In genomic region chr6:31765559-31765909, GRCh38 we compare ENCODE assay signal across 24 cellular contexts. TPM values are rescaled to one million over a fixed set of nuclear protein-coding genes. Genes with fewer than 3 reads are reported as not detected.
DNase-seq lines count a peak whose midpoint lies in the region; ATAC-seq and TF ChIP-seq lines count a peak whose summit lies in the region.
"Had no signal": no experiment of that assay in that cellular context is flagged by ENCODE, and none has a peak within 500 bp of the region (broad histone marks: within the 10 kb centered on the region; RNA-seq: fewer than 3 reads in every experiment).

No MANE protein-coding gene starts in this region.

- H3K27me3 ChIP-seq in DND-41 (ENCODE audit: insufficient read depth, low read length, poor library complexity) (no peaks in the 10 kb centered on the region), HUES6 (ENCODE audit: control insufficient read depth, insufficient read depth, low read length) (no peaks in the 10 kb centered on the region), duodenal mucosa (ENCODE audit: control insufficient read depth in 1 of 2, insufficient read depth in 2 of 2, low read length in 2 of 2) (no peaks in the 10 kb centered on the region)
- H3K27me3 ChIP-seq: BE2C, Peyer's patch, SJSA1 had no signal

- peak overlapping the region; percentile 78 for H3K27ac Mint-ChIP-seq in stimulated activated effector memory CD8-positive, alpha-beta T cell treated with anti-CD3 and anti-CD28 coated beads, Interleukin-12 subunit alpha, Interleukin-12 subunit beta, amount 100 ng/mL, for 72 hours
- H3K27ac Mint-ChIP-seq in mesothelial cell of epicardium: no peak overlapping the region
- peak overlapping the region in 1 of 2 donors; percentile 74 for H3K27ac Mint-ChIP-seq in activated naive CD4-positive, alpha-beta T cell treated with anti-CD3 and anti-CD28 coated beads, Interleukin-2, amount 50 U/mL, for 72 hours
- H3K27ac Mint-ChIP-seq: CD4-positive, alpha-beta T cell had no signal

- H3K27ac ChIP-seq in DND-41 (ENCODE audit: low read length): no peak overlapping the region
- no peak overlapping the region for H3K27ac ChIP-seq in HUES6 (ENCODE audit: low read depth, low read length)
- no peak overlapping the region for H3K27ac ChIP-seq in duodenal mucosa (ENCODE audit: low read depth, low read length)
- H3K27ac ChIP-seq: SJSA1 had no signal

- TF ChIP-seq CTCF in DND-41 (IDR thresholded peaks at IDR 0.05; ENCODE audit: borderline replicate concordance, extremely low read depth, low read length, poor library complexity, severe bottlenecking) (no peak), mesothelial cell of epicardium (IDR thresholded peaks at IDR 0.05; ENCODE audit: unreplicated experiment) (no peak)

- peaks cover 20% of the 10 kb centered on the region for H3K36me3 Mint-ChIP-seq in stimulated activated effector memory CD8-positive, alpha-beta T cell treated with anti-CD3 and anti-CD28 coated beads, Interleukin-12 subunit alpha, Interleukin-12 subunit beta, amount 100 ng/mL, for 72 hours
- no peaks in the 10 kb centered on the region for H3K36me3 Mint-ChIP-seq in mesothelial cell of epicardium
- peaks cover 14 to 16% of the 10 kb centered on the region in 2 donors for H3K36me3 Mint-ChIP-seq in activated naive CD4-positive, alpha-beta T cell treated with anti-CD3 and anti-CD28 coated beads, Interleukin-2, amount 50 U/mL, for 72 hours

- H3K9ac ChIP-seq in DND-41 (ENCODE audit: low read depth, low read length) (no peak overlapping the region), HUES6 (ENCODE audit: low read length) (no peak overlapping the region), duodenal mucosa (ENCODE audit: low read depth in 1 of 2, low read length in 2 of 2) (peak overlapping the region; percentile 47 to 77)

- H3K4me1 Mint-ChIP-seq in stimulated activated effector memory CD8-positive, alpha-beta T cell treated with anti-CD3 and anti-CD28 coated beads, Interleukin-12 subunit alpha, Interleukin-12 subunit beta, amount 100 ng/mL, for 72 hours: peaks cover 35% of the 10 kb centered on the region
- H3K4me1 Mint-ChIP-seq in mesothelial cell of epicardium: peaks cover 12% of the 10 kb centered on the region

- no peak overlapping the region for H2AFZ ChIP-seq in DND-41 (ENCODE audit: low read depth, low read length)

- peaks cover 38% of the 10 kb centered on the region for H3K36me3 ChIP-seq in DND-41 (ENCODE audit: insufficient read depth, low read length)
- peaks cover 29% of the 10 kb centered on the region for H3K36me3 ChIP-seq in HUES6 (ENCODE audit: control insufficient read depth, insufficient read depth, low read length)
- H3K36me3 ChIP-seq in duodenal mucosa (ENCODE audit: control insufficient read depth in 1 of 2, insufficient read depth in 2 of 2, low read length in 2 of 2): peaks cover 0 to 14% of the 10 kb centered on the region in 2 donors
- H3K36me3 ChIP-seq: BE2C, Peyer's patch had no signal

- no peak overlapping the region for H3K4me2 ChIP-seq in DND-41 (ENCODE audit: insufficient read depth, low read length)

- H3K27me3 Mint-ChIP-seq in mesothelial cell of epicardium (ENCODE audit: low read depth): no peaks in the 10 kb centered on the region
- H3K27me3 Mint-ChIP-seq: CD4-positive, alpha-beta T cell had no signal

- H3K9me3 Mint-ChIP-seq in stimulated activated effector memory CD8-positive, alpha-beta T cell treated with anti-CD3 and anti-CD28 coated beads, Interleukin-12 subunit alpha, Interleukin-12 subunit beta, amount 100 ng/mL, for 72 hours: no peaks in the 10 kb centered on the region
- H3K9me3 Mint-ChIP-seq in mesothelial cell of epicardium: no peaks in the 10 kb centered on the region
- H3K9me3 Mint-ChIP-seq in activated naive CD4-positive, alpha-beta T cell treated with anti-CD3 and anti-CD28 coated beads, Interleukin-2, amount 50 U/mL, for 72 hours: no peaks in the 10 kb centered on the region
- H3K9me3 Mint-ChIP-seq: CD4-positive, alpha-beta T cell had no signal

- no peak for DNase-seq in DND-41
- DNase-seq in stimulated activated effector memory CD8-positive, alpha-beta T cell treated with anti-CD3 and anti-CD28 coated beads, Interleukin-12 subunit alpha, Interleukin-12 subunit beta, amount 100 ng/mL, for 72 hours (ENCODE audit: low spot score in 2 of 2): no peak
- DNase-seq in mesothelial cell of epicardium (ENCODE audit: low spot score in 2 of 2, unreplicated experiment in 2 of 2): no peak
- no peak for DNase-seq in NCI-H1092 treated with DMSO at 0.1 percent for 48 hours (lab: John Stamatoyannopoulos, UW)
- no peak for DNase-seq in activated naive CD4-positive, alpha-beta T cell treated with anti-CD3 and anti-CD28 coated beads, Interleukin-2, amount 50 U/mL, for 72 hours (ENCODE audit: low spot score in 2 of 2)
- DNase-seq: BE2C; CD4-positive, alpha-beta T cell; COR-L47; DMS 273 treated with DMSO at 0.1 percent for 48 hours; DMS79 treated with DMSO at 0.1 percent for 48 hours; GOT3; KBM-7; MM.1S; NCI-H1092; NCI-H146; NCI-H2029; NCI-H226; NCI-H524; T-helper 1 cell had no signal

- no peaks in the 10 kb centered on the region for H3K79me2 ChIP-seq in DND-41 (ENCODE audit: insufficient read depth, low read length)

- peaks cover 4% of the 10 kb centered on the region; the same call in 1 of the 2 replicates for H4K20me1 ChIP-seq in DND-41 (ENCODE audit: insufficient read depth, low read length)

- H3K4me3 ChIP-seq in DND-41 (ENCODE audit: low read depth in 1 of 2, low read length in 2 of 2) (no peak overlapping the region), HUES6 (ENCODE audit: low read depth, low read length) (peak overlapping the region; percentile 55; the same call in 1 of the 2 replicates), duodenal mucosa (ENCODE audit: low read depth in 1 of 2, low read length in 2 of 2) (peak overlapping the region; percentile 41 to 65)
- H3K4me3 ChIP-seq: SJSA1 had no signal

- no peaks in the 10 kb centered on the region for H3K9me3 ChIP-seq in DND-41 (ENCODE audit: insufficient read depth, low read length, severe bottlenecking)
- no peaks in the 10 kb centered on the region for H3K9me3 ChIP-seq in HUES6 (ENCODE audit: control insufficient read depth, insufficient read depth, low read depth, low read length)
- no peaks in the 10 kb centered on the region for H3K9me3 ChIP-seq in duodenal mucosa (ENCODE audit: control insufficient read depth in 1 of 2, low read length in 2 of 2)
- H3K9me3 ChIP-seq: BE2C, Peyer's patch, SJSA1 had no signal

- 0 out of 3 replicates have a peak, but pooled peaks have one; percentile 8 for ATAC-seq in DND-41 (ENCODE audit: insufficient read depth, low read depth)
- no peak for ATAC-seq in stimulated activated effector memory CD8-positive, alpha-beta T cell treated with anti-CD3 and anti-CD28 coated beads, Interleukin-12 subunit alpha, Interleukin-12 subunit beta, amount 100 ng/mL, for 72 hours
- no peak for ATAC-seq in activated naive CD4-positive, alpha-beta T cell treated with anti-CD3 and anti-CD28 coated beads, Interleukin-2, amount 50 U/mL, for 72 hours
- ATAC-seq: HCT116 had no signal

- no peaks in the 10 kb centered on the region for H3K4me1 ChIP-seq in DND-41 (ENCODE audit: insufficient read depth, low read length)
- peaks cover 10% of the 10 kb centered on the region; the same call in 1 of the 2 replicates for H3K4me1 ChIP-seq in HUES6 (ENCODE audit: control insufficient read depth, insufficient read depth, low read length)
- peaks cover 35 to 45% of the 10 kb centered on the region in 2 donors for H3K4me1 ChIP-seq in duodenal mucosa (ENCODE audit: control insufficient read depth in 1 of 2, insufficient read depth in 2 of 2, low read length in 2 of 2)
- H3K4me1 ChIP-seq: BE2C had no signal

- H3K4me3 Mint-ChIP-seq in stimulated activated effector memory CD8-positive, alpha-beta T cell treated with anti-CD3 and anti-CD28 coated beads, Interleukin-12 subunit alpha, Interleukin-12 subunit beta, amount 100 ng/mL, for 72 hours: no peak overlapping the region
- H3K4me3 Mint-ChIP-seq in mesothelial cell of epicardium: no peak overlapping the region
- H3K4me3 Mint-ChIP-seq: CD4-positive, alpha-beta T cell had no signal

RNA-seq across cellular contexts. Expression of gene SAPCD1, which starts 3.1 kb away (rescaled TPM):
- total RNA-seq in mesothelial cell of epicardium: 8.7 to 12.8 TPM (median 11.6 TPM) in 3 replicates
- 10 to 100 TPM; 13.3 to 21.3 TPM for total RNA-seq in activated naive CD4-positive, alpha-beta T cell treated with anti-CD3 and anti-CD28 coated beads, Interleukin-2, amount 50 U/mL, for 72 hours

RNA-seq across cellular contexts. Expression of gene VWA7, which starts 11.6 kb away (rescaled TPM):
- total RNA-seq in mesothelial cell of epicardium: 1.5 to 1.8 TPM (median 1.6 TPM) in 3 replicates
- 1 to 10 TPM in 1 of 2 donors, under 1 TPM in 1; 0.68 to 2.6 TPM for total RNA-seq in activated naive CD4-positive, alpha-beta T cell treated with anti-CD3 and anti-CD28 coated beads, Interleukin-2, amount 50 U/mL, for 72 hours
- total RNA-seq: SJSA1 had no signal

RNA-seq across cellular contexts. Expression of gene MSH5, which starts 25.7 kb away (rescaled TPM):
- 38.6 to 48.2 TPM (median 42.9 TPM) in 3 replicates for total RNA-seq in mesothelial cell of epicardium
- 100 to 1,000 TPM; 116 to 158 TPM for total RNA-seq in activated naive CD4-positive, alpha-beta T cell treated with anti-CD3 and anti-CD28 coated beads, Interleukin-2, amount 50 U/mL, for 72 hours

RNA-seq across cellular contexts. Expression of gene CLIC1, which starts 29.2 kb away (rescaled TPM):
- total RNA-seq in mesothelial cell of epicardium: 133 to 139 TPM (median 136 TPM) in 3 replicates
- total RNA-seq in activated naive CD4-positive, alpha-beta T cell treated with anti-CD3 and anti-CD28 coated beads, Interleukin-2, amount 50 U/mL, for 72 hours: 100 to 1,000 TPM; 440 to 455 TPM

RNA-seq across cellular contexts. Expression of gene VARS1, which starts 30.0 kb away (rescaled TPM):
- total RNA-seq in mesothelial cell of epicardium: 82.8 to 90.4 TPM (median 83.8 TPM) in 3 replicates
- total RNA-seq in activated naive CD4-positive, alpha-beta T cell treated with anti-CD3 and anti-CD28 coated beads, Interleukin-2, amount 50 U/mL, for 72 hours: 100 to 1,000 TPM in 1 of 2 donors, 10 to 100 TPM in 1; 57.7 to 127 TPM

Comparison
In these comparisons a context has a peak if more than half of its experiments do, and no peak if none do; other contexts are left out.
1. H3K4me3 ChIP-seq: peak in HUES6 (single experiment) and duodenal mucosa (2 of 2); none in DND-41 (0 of 2).
2. H3K9ac ChIP-seq: peak in duodenal mucosa (2 of 2); none in DND-41 (single experiment) and HUES6 (single experiment).